In genomic region chr18:12056884-12057402, GRCh38 we compare ENCODE assay signal across 37 cellular contexts. TPM values are rescaled to one million over a fixed set of nuclear protein-coding genes. Genes with fewer than 3 reads are reported as not detected.
"Had no signal": no experiment of that assay in that cellular context is flagged by ENCODE, and none has a peak within 500 bp of the region (broad histone marks: within the 10 kb centered on the region; RNA-seq: fewer than 3 reads in every experiment).

No MANE protein-coding gene starts in this region.

- H3K36me3 ChIP-seq: brain microvascular endothelial cell, MG63, Peyer's patch, SJSA1 had no signal

- H3K9me3 ChIP-seq: MG63, Peyer's patch, SJSA1, SK-N-SH had no signal

- H3K27ac Mint-ChIP-seq: activated CD4-positive, alpha-beta memory T cell treated with anti-CD3 and anti-CD28 coated beads, Interleukin-2, amount 10 ng/mL, durations not matched to agents 7 days and 5 days; activated CD4-positive, alpha-beta T cell treated with anti-CD3 and anti-CD28 coated beads for 36 hours; activated CD8-positive, alpha-beta memory T cell treated with anti-CD3 and anti-CD28 coated beads, Interleukin-2, amount 10 ng/mL, durations not matched to agents 7 days and 5 days; activated naive CD8-positive, alpha-beta T cell treated with anti-CD3 and anti-CD28 coated beads for 36 hours; T-helper 1 cell treated with Interleukin-12 subunit alpha and Interleukin-12 subunit beta and Interleukin-4 antibody, amounts not matched to agents 30 μg/mL and 1 μg/mL, for 36 hours; T-helper 2 cell treated with Interferon-gamma antibody and Interleukin-4, amounts not matched to agents 5 μg/mL and 100 μg/mL, for 36 hours; WTC11 had no signal

- H3K4me1 ChIP-seq: Peyer's patch had no signal

- H3K9me3 Mint-ChIP-seq: activated CD4-positive, alpha-beta memory T cell treated with anti-CD3 and anti-CD28 coated beads, Interleukin-2, amount 10 ng/mL, durations not matched to agents 7 days and 5 days; activated naive CD8-positive, alpha-beta T cell treated with anti-CD3 and anti-CD28 coated beads for 36 hours; T-helper 1 cell treated with Interleukin-12 subunit alpha and Interleukin-12 subunit beta and Interleukin-4 antibody, amounts not matched to agents 30 μg/mL and 1 μg/mL, for 36 hours; T-helper 2 cell treated with Interferon-gamma antibody and Interleukin-4, amounts not matched to agents 5 μg/mL and 100 μg/mL, for 36 hours; WTC11 had no signal

- ATAC-seq: activated CD4-positive, alpha-beta T cell treated with anti-CD3 and anti-CD28 coated beads for 36 hours; activated CD4-positive, CD25-positive, alpha-beta regulatory T cell treated with anti-CD3 and anti-CD28 coated beads, Interleukin-2, amount 50 U/mL, for 24 hours; activated CD8-positive, alpha-beta memory T cell treated with anti-CD3 and anti-CD28 coated beads, Interleukin-2, amount 10 ng/mL, durations not matched to agents 7 days and 5 days; PC-3 had no signal

- H3K4me3 ChIP-seq: MG63, Peyer's patch, SJSA1 had no signal

- DNase-seq: activated CD4-positive, alpha-beta memory T cell treated with anti-CD3 and anti-CD28 coated beads, Interleukin-2, amount 10 ng/mL, durations not matched to agents 7 days and 5 days; activated CD4-positive, alpha-beta T cell treated with anti-CD3 and anti-CD28 coated beads for 36 hours; activated CD4-positive, alpha-beta T cell treated with anti-CD3 and anti-CD28 coated beads, Interleukin-2, amount 50 U/mL, for 1 hour; activated CD8-positive, alpha-beta memory T cell treated with anti-CD3 and anti-CD28 coated beads for 24 hours; activated CD8-positive, alpha-beta memory T cell treated with anti-CD3 and anti-CD28 coated beads, Interleukin-2, amount 50 U/mL, for 48 hours; activated effector memory CD4-positive, alpha-beta T cell treated with anti-CD3 and anti-CD28 coated beads, Interleukin-2, amount 50 U/mL, for 16 hours; activated naive CD4-positive, alpha-beta T cell; activated naive CD4-positive, alpha-beta T cell treated with anti-CD3 and anti-CD28 coated beads, Interleukin-2, amount 50 U/mL, for 16 hours; activated naive CD8-positive, alpha-beta T cell treated with anti-CD3 and anti-CD28 coated beads for 36 hours; activated T-cell treated with anti-CD3 and anti-CD28 coated beads, Interleukin-2, amount 50 U/mL, for 48 hours; amniotic stem cell; aorta; brain microvascular endothelial cell; KG1; MG63; NCI-H1092; NCI-H1417; NCI-H146; NCI-H187; NCI-H2029 treated with DMSO at 0.1 percent for 48 hours; NCI-H2107; NCI-H2171; NCI-H510A; NCI-H526; NCI-H748 treated with DMSO at 0.1 percent for 48 hours; NK-92 treated with Interleukin-12 subunit alpha and Interleukin-12 subunit beta, amount 100 ng/mL, for 24 hours; PC-3; RPMI8226; SHP77 treated with DMSO at 0.1 percent for 48 hours; SK-N-SH had no signal

- H3K27ac ChIP-seq: brain microvascular endothelial cell, Peyer's patch, SJSA1 had no signal

- H3K4me3 Mint-ChIP-seq: activated CD4-positive, alpha-beta memory T cell treated with anti-CD3 and anti-CD28 coated beads, Interleukin-2, amount 10 ng/mL, durations not matched to agents 7 days and 5 days; activated CD4-positive, alpha-beta T cell treated with anti-CD3 and anti-CD28 coated beads for 36 hours; activated CD8-positive, alpha-beta memory T cell treated with anti-CD3 and anti-CD28 coated beads, Interleukin-2, amount 10 ng/mL, durations not matched to agents 7 days and 5 days; activated naive CD8-positive, alpha-beta T cell treated with anti-CD3 and anti-CD28 coated beads for 36 hours; T-helper 1 cell treated with Interleukin-12 subunit alpha and Interleukin-12 subunit beta and Interleukin-4 antibody, amounts not matched to agents 30 μg/mL and 1 μg/mL, for 36 hours; T-helper 2 cell treated with Interferon-gamma antibody and Interleukin-4, amounts not matched to agents 5 μg/mL and 100 μg/mL, for 36 hours; WTC11 had no signal

- H3K27me3 ChIP-seq: brain microvascular endothelial cell, MG63, Peyer's patch, SJSA1 had no signal

- H3K4me1 Mint-ChIP-seq: activated CD4-positive, alpha-beta memory T cell treated with anti-CD3 and anti-CD28 coated beads, Interleukin-2, amount 10 ng/mL, durations not matched to agents 7 days and 5 days; activated CD4-positive, alpha-beta T cell treated with anti-CD3 and anti-CD28 coated beads for 36 hours; activated CD8-positive, alpha-beta memory T cell treated with anti-CD3 and anti-CD28 coated beads, Interleukin-2, amount 10 ng/mL, durations not matched to agents 7 days and 5 days; activated naive CD8-positive, alpha-beta T cell treated with anti-CD3 and anti-CD28 coated beads for 36 hours; WTC11 had no signal

RNA-seq across cellular contexts. Expression of gene ANKRD62, which starts 36.7 kb away (rescaled TPM):
- total RNA-seq: activated CD4-positive, alpha-beta memory T cell treated with anti-CD3 and anti-CD28 coated beads, Interleukin-2, amount 10 ng/mL, durations not matched to agents 7 days and 5 days; activated CD4-positive, alpha-beta T cell treated with anti-CD3 and anti-CD28 coated beads for 36 hours; activated CD8-positive, alpha-beta memory T cell treated with anti-CD3 and anti-CD28 coated beads, Interleukin-2, amount 10 ng/mL, durations not matched to agents 7 days and 5 days; activated naive CD8-positive, alpha-beta T cell treated with anti-CD3 and anti-CD28 coated beads for 36 hours; aorta; PC-3; Peyer's patch; SJSA1; WTC11 had no signal
- polyA plus RNA-seq: aorta, SK-N-SH had no signal
